In genomic region chr2:68372435-68372834, GRCh38 we compare ENCODE assay signal across 21 cellular contexts. TPM values are rescaled to one million over a fixed set of nuclear protein-coding genes. Genes with fewer than 3 reads are reported as not detected.
"Had no signal": no experiment of that assay in that cellular context is flagged by ENCODE, and none has a peak within 500 bp of the region (broad histone marks: within the 10 kb centered on the region; RNA-seq: fewer than 3 reads in every experiment).

No MANE protein-coding gene starts in this region.

- DNase-seq: activated CD4-positive, alpha-beta T cell treated with anti-CD3 and anti-CD28 coated beads for 36 hours; activated naive CD4-positive, alpha-beta T cell treated with anti-CD3 and anti-CD28 coated beads for 36 hours; dermis blood vessel endothelial cell; foreskin melanocyte; kidney glomerular epithelial cell; mesendoderm; right lobe of liver; stimulated activated CD4-positive, alpha-beta T cell treated with anti-CD3 and anti-CD28 coated beads, Interleukin-4, amount 100 ng/mL, for 4 hours; stimulated activated CD8-positive, alpha-beta memory T cell treated with anti-CD3 and anti-CD28 coated beads, Interleukin-4, amount 100 ng/mL, for 48 hours; stomach; upper lobe of right lung; WERI-Rb-1 had no signal

- H3K4me1 ChIP-seq: right lobe of liver had no signal

- H3K27me3 ChIP-seq: right lobe of liver, stomach, upper lobe of right lung had no signal

- H3K4me3 Mint-ChIP-seq: activated CD4-positive, alpha-beta T cell treated with anti-CD3 and anti-CD28 coated beads for 36 hours; activated naive CD4-positive, alpha-beta T cell treated with anti-CD3 and anti-CD28 coated beads for 36 hours had no signal

- H3K4me3 ChIP-seq: right lobe of liver, smooth muscle cell, stomach, thoracic aorta, upper lobe of right lung had no signal

- H3K9me3 ChIP-seq: right lobe of liver, stomach, thoracic aorta, upper lobe of right lung had no signal

- ATAC-seq: activated CD4-positive, alpha-beta T cell treated with anti-CD3 and anti-CD28 coated beads for 36 hours; right lobe of liver; upper lobe of right lung had no signal

- H3K27ac Mint-ChIP-seq: activated CD4-positive, alpha-beta T cell treated with anti-CD3 and anti-CD28 coated beads for 36 hours; activated naive CD4-positive, alpha-beta T cell treated with anti-CD3 and anti-CD28 coated beads for 36 hours; activated T-helper 2 cell treated with anti-CD3 and anti-CD28 coated beads, Interferon-gamma antibody, Interleukin-2, Interleukin-4, amounts not matched to agents 10 μg/mL and 5 μg/mL and 100 μg/mL, durations not matched to agents 14 hours and 24 hours and 36 hours had no signal

- H3K36me3 ChIP-seq: right lobe of liver, stomach, thoracic aorta, upper lobe of right lung, WERI-Rb-1 had no signal

- H3K4me2 ChIP-seq: smooth muscle cell had no signal

- H3K9me3 Mint-ChIP-seq: activated naive CD4-positive, alpha-beta T cell treated with anti-CD3 and anti-CD28 coated beads for 36 hours had no signal

- H3K27ac ChIP-seq: epithelial cell of prostate, right lobe of liver, stomach, thoracic aorta, upper lobe of right lung, WERI-Rb-1 had no signal

RNA-seq across cellular contexts. Expression of gene PLEK, which starts 7.4 kb away (rescaled TPM):
- total RNA-seq: astrocyte, bronchial epithelial cell, chondrocyte, fibroblast of lung, smooth muscle cell had no signal

RNA-seq across cellular contexts. Expression of gene CNRIP1, which starts 52.7 kb away (rescaled TPM):
- total RNA-seq: activated CD4-positive, alpha-beta T cell treated with anti-CD3 and anti-CD28 coated beads for 36 hours; activated naive CD4-positive, alpha-beta T cell treated with anti-CD3 and anti-CD28 coated beads for 36 hours; activated T-helper 2 cell treated with anti-CD3 and anti-CD28 coated beads, Interferon-gamma antibody, Interleukin-2, Interleukin-4, amounts not matched to agents 10 μg/mL and 5 μg/mL and 100 μg/mL, durations not matched to agents 14 hours and 24 hours and 36 hours; T-helper 1 cell treated with Interleukin-12 subunit alpha and Interleukin-12 subunit beta and Interleukin-4 antibody, amounts not matched to agents 30 ng/mL and 1 ng/mL, for 36 hours had no signal
